In the genomic region with DNA sequence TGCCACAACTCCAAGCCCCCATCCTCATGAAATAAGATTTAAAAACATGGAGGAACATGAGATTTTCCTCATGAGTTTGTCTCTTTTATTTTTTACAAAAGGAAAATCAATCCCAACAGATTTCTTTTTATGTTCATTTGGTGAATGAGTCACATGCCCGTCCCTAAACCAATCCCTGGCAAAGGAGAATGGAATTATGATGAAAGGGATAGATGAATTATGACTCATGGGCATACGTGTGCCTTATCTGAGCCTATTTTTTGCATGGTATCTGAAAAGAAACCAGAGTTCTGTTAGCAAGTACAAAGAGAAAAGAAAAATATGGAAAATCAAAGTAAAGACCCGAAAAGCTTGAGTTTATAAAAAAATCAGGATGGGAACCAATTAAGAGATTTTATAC, we compare ENCODE assay signal across 21 cellular contexts.
"Had no signal": no experiment of that assay in that cellular context is flagged by ENCODE, and none has a peak within 500 bp of the region (broad histone marks: within the 10 kb centered on the region; RNA-seq: fewer than 3 reads in every experiment).

No MANE protein-coding gene starts in this region.

- H3K9me3 Mint-ChIP-seq: activated T-cell treated with anti-CD3 and anti-CD28 coated beads, Interleukin-2, amount 50 U/mL, for 4 hours; central memory CD8-positive, alpha-beta T cell; natural killer cell had no signal

- H3K4me1 Mint-ChIP-seq: central memory CD8-positive, alpha-beta T cell; natural killer cell had no signal

- DNase-seq: activated CD4-positive, alpha-beta T cell treated with anti-CD3 and anti-CD28 coated beads, Interleukin-2, amount 50 U/mL, for 4 hours; activated CD4-positive, CD25-positive, alpha-beta regulatory T cell treated with anti-CD3 and anti-CD28 coated beads, Interleukin-2, amount 50 U/mL, for 72 hours; activated effector memory CD4-positive, alpha-beta T cell treated with Interleukin-2 at 50 U/mL for 16 hours; activated naive CD4-positive, alpha-beta T cell treated with anti-CD3 and anti-CD28 coated beads, Interleukin-2, amount 50 U/mL, for 16 hours; activated T-cell treated with anti-CD3 and anti-CD28 coated beads, Interleukin-2, amount 50 U/mL, for 4 hours; body of pancreas; cortex of kidney; effector CD4-positive, alpha-beta T cell; esophagus squamous epithelium; head of caudate nucleus; kidney glomerular epithelial cell; left ventricle myocardium superior; mesenchymal stem cell; natural killer cell; sigmoid colon; spleen; stomach; testis; upper lobe of left lung had no signal

- H3K4me3 Mint-ChIP-seq: activated T-cell treated with anti-CD3 and anti-CD28 coated beads, Interleukin-2, amount 50 U/mL, for 4 hours; central memory CD8-positive, alpha-beta T cell; natural killer cell had no signal

- H3K27ac Mint-ChIP-seq: natural killer cell had no signal

- ATAC-seq: activated T-cell treated with anti-CD3 and anti-CD28 coated beads, Interleukin-2, amount 50 U/mL, for 4 hours; body of pancreas; foreskin keratinocyte; left ventricle myocardium superior; natural killer cell had no signal

- H3K4me3 ChIP-seq: body of pancreas, esophagus squamous epithelium, sigmoid colon, spleen, stomach, testis, upper lobe of left lung had no signal

- H3K36me3 Mint-ChIP-seq: natural killer cell had no signal
